In genomic region chr4:23966720-23967119, GRCh38 we compare ENCODE assay signal across 13 cellular contexts.
DNase-seq lines count a peak whose midpoint lies in the region; ATAC-seq and TF ChIP-seq lines count a peak whose summit lies in the region.
"Had no signal": no experiment of that assay in that cellular context is flagged by ENCODE, and none has a peak within 500 bp of the region (broad histone marks: within the 10 kb centered on the region; RNA-seq: fewer than 3 reads in every experiment).

No MANE protein-coding gene starts in this region.

- no peak overlapping the region for H3K4me3 ChIP-seq in heart right ventricle
- H3K4me3 ChIP-seq in epithelial cell of proximal tubule (ENCODE audit: low read depth, low read length), result no peak overlapping the region
- H3K4me3 ChIP-seq in testis, result no peak overlapping the region
- H3K4me3 ChIP-seq: BLaER1 treated with 17β-estradiol and CSF1 and Interleukin-3, amounts not matched to agents 10 nM and 100 nM; stomach had no signal

- TF ChIP-seq CTCF in heart right ventricle (IDR thresholded peaks at IDR 0.05) (peak in 6 of 9 donors; percentile 18 to 30 (median 20)), epithelial cell of proximal tubule (conservative IDR thresholded peaks at IDR 0.05; ENCODE audit: low read depth, low read length) (peak; percentile 68), testis (IDR thresholded peaks at IDR 0.05) (peak in 2 of 3 experiments; percentile 16 to 21), GM13976 (IDR thresholded peaks at IDR 0.05; ENCODE audit: borderline replicate concordance, control extremely low read depth, extremely low read depth, insufficient read depth, missing control alignments) (no peak)

- TF ChIP-seq POLR2A in testis (IDR thresholded peaks at IDR 0.05), result no peak

- intact Hi-C loops in heart right ventricle (cut with DNase I) (loop anchor here in 1 of 10 donors (10.0 kb wide), 1 partner anchor 58 kb away; no protein-coding TSS in a partner anchor), Right ventricle myocardium superior (cut with DNase I) (no loop called here), testis (cut with DNase I; ENCODE audit: low total_unique reads) (no loop called here)

- in situ Hi-C loops in GM13976 (cut with MboI; ENCODE audit: low sequenced_read_pairs, unreplicated experiment), result no loop called here

- DNase-seq in heart right ventricle (no peak), Right ventricle myocardium superior (no peak), NCI-H1436 (lab: John Stamatoyannopoulos, UW) (peak; percentile 35), epithelial cell of proximal tubule (ENCODE audit: low read depth) (no peak), testis (peak; percentile 47), GM13976 (ENCODE audit: low spot score) (no peak), superior temporal gyrus (ENCODE audit: extremely low spot score) (no peak)
- DNase-seq: central memory CD4-positive, alpha-beta T cell; NCI-H510A; stimulated activated CD4-positive, alpha-beta T cell treated with anti-CD3 and anti-CD28 coated beads, Interleukin-15, amount 100 ng/mL, for 24 hours; stomach had no signal

- H3K4me1 ChIP-seq in heart right ventricle, result peaks cover 0 to under 1% (median 0%) of the 10 kb centered on the region in 9 donors
- H3K4me1 ChIP-seq in testis, result no peaks in the 10 kb centered on the region

- 84 to 88% methylated on average over 1 of the region's 1 CpG for WGBS in heart right ventricle, 2 donors
- 78 to 80% methylated on average over 1 of the region's 1 CpG for whole genome bisulfite sequencing in testis, 2 donors

- H3K9me3 ChIP-seq in heart right ventricle (no peaks in the 10 kb centered on the region), testis (no peaks in the 10 kb centered on the region)
- H3K9me3 ChIP-seq: BLaER1 treated with 17β-estradiol and CSF1 and Interleukin-3, amounts not matched to agents 10 nM and 100 nM; stomach had no signal

- no peaks in the 10 kb centered on the region for H3K36me3 ChIP-seq in heart right ventricle
- H3K36me3 ChIP-seq in testis (ENCODE audit: low read depth, missing control alignments), result no peaks in the 10 kb centered on the region
- H3K36me3 ChIP-seq: BLaER1 treated with 17β-estradiol and CSF1 and Interleukin-3, amounts not matched to agents 10 nM and 100 nM; stomach had no signal

- no peak for ATAC-seq in heart right ventricle
- ATAC-seq in Right ventricle myocardium superior (ENCODE audit: poor library complexity), result no peak
- ATAC-seq in GM21515 (IDR thresholded peaks at IDR 0.05; ENCODE audit: unreplicated experiment), result no peak

- H3K27me3 ChIP-seq in heart right ventricle (no peaks in the 10 kb centered on the region), testis (no peaks in the 10 kb centered on the region)
- H3K27me3 ChIP-seq: BLaER1 treated with 17β-estradiol and CSF1 and Interleukin-3, amounts not matched to agents 10 nM and 100 nM; stomach had no signal

- H3K27ac ChIP-seq in heart right ventricle (no peak overlapping the region), testis (no peak overlapping the region)
- H3K27ac ChIP-seq: BLaER1 treated with 17β-estradiol and CSF1 and Interleukin-3, amounts not matched to agents 10 nM and 100 nM; stomach had no signal

Comparison
In these comparisons a context has a peak if more than half of its experiments do, and no peak if none do; other contexts are left out.
1. DNase-seq: peak in NCI-H1436 (single experiment) and testis (single experiment); none in heart right ventricle (0 of 2), Right ventricle myocardium superior (single experiment), epithelial cell of proximal tubule (single experiment), GM13976 (single experiment) and superior temporal gyrus (single experiment).